Comparison of ENCODE assay signal across 8 cellular contexts in the genomic region with DNA sequence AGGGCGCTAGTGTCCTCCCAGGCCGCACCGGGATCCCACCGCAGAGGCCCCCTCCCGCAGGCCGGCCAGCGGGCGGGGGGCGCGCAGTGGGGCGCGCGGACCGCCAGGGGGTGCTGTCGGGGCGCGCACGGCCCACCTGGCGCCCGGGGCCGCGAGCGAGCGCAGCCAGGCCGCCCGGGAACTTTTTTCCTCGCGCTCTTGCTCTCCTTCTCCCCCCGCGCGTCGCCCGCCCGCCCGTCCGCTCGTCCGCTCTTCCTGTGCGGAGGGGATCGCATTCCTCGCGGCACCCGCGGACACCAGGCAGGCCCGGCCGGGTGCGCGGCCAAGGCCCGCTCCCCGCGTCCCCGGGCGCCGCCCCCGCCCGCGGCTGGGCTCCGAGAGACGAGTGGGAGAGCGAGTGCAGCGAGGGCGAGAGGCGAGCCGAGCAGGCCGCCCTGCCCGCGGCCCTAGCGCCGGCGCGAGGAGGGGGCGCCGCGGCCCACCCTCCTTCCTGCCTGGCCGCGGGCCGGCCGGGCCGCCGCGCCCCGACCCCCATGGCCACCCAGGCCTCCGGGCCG. TPM values are rescaled to one million over a fixed set of nuclear protein-coding genes. Genes with fewer than 3 reads are reported as not detected.
DNase-seq lines count a peak whose midpoint lies in the region; FAIRE-seq and TF ChIP-seq lines count a peak whose summit lies in the region.

A gene with protein sequence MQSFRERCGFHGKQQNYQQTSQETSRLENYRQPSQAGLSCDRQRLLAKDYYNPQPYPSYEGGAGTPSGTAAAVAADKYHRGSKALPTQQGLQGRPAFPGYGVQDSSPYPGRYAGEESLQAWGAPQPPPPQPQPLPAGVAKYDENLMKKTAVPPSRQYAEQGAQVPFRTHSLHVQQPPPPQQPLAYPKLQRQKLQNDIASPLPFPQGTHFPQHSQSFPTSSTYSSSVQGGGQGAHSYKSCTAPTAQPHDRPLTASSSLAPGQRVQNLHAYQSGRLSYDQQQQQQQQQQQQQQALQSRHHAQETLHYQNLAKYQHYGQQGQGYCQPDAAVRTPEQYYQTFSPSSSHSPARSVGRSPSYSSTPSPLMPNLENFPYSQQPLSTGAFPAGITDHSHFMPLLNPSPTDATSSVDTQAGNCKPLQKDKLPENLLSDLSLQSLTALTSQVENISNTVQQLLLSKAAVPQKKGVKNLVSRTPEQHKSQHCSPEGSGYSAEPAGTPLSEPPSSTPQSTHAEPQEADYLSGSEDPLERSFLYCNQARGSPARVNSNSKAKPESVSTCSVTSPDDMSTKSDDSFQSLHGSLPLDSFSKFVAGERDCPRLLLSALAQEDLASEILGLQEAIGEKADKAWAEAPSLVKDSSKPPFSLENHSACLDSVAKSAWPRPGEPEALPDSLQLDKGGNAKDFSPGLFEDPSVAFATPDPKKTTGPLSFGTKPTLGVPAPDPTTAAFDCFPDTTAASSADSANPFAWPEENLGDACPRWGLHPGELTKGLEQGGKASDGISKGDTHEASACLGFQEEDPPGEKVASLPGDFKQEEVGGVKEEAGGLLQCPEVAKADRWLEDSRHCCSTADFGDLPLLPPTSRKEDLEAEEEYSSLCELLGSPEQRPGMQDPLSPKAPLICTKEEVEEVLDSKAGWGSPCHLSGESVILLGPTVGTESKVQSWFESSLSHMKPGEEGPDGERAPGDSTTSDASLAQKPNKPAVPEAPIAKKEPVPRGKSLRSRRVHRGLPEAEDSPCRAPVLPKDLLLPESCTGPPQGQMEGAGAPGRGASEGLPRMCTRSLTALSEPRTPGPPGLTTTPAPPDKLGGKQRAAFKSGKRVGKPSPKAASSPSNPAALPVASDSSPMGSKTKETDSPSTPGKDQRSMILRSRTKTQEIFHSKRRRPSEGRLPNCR (N-terminal part only) (plus strand): TSS at position 272 of the 557 bp plus-strand sequence. CDS start 111,491 bp downstream, outside the sequence.

- peak; percentile 90 for TF ChIP-seq CTCF in left ventricle myocardium inferior (IDR thresholded peaks at IDR 0.05; ENCODE audit: borderline replicate concordance)

- H3K36me3 ChIP-seq in HAP-1 (replicated peaks) = peaks cover 6% of the 10 kb centered on the region
- no peaks in the 10 kb centered on the region for H3K36me3 ChIP-seq in left ventricle myocardium inferior

- H3K4me1 Mint-ChIP-seq in T-helper 1 cell treated with Interleukin-12 subunit alpha and Interleukin-12 subunit beta and Interleukin-4 antibody, amounts not matched to agents 30 μg/mL and 1 μg/mL, for 36 hours (ENCODE audit: low read depth) = peaks cover 23% of the 10 kb centered on the region

- intact Hi-C loops in left ventricle myocardium inferior (cut with micrococcal nuclease) (no loop called here), posterior vena cava (cut with DNase I) (loop anchor here (2.0 to 10.0 kb wide), 6 partner anchors 41 to 354 kb away; partner anchors contain the start of genes ATPAF2 (in 1 of the 2) and GID4 (in 1 of the 2))

- H3K36me3 Mint-ChIP-seq in T-helper 1 cell treated with Interleukin-12 subunit alpha and Interleukin-12 subunit beta and Interleukin-4 antibody, amounts not matched to agents 30 μg/mL and 1 μg/mL, for 36 hours (ENCODE audit: low read depth) = peaks cover 3% of the 10 kb centered on the region

- no peaks in the 10 kb centered on the region for H3K9me3 Mint-ChIP-seq in T-helper 1 cell treated with Interleukin-12 subunit alpha and Interleukin-12 subunit beta and Interleukin-4 antibody, amounts not matched to agents 30 μg/mL and 1 μg/mL, for 36 hours

- in situ Hi-C loops in HAP-1 (cut with MboI; ENCODE audit: low sequenced_read_pairs) = no loop called here

- H3K27ac Mint-ChIP-seq in T-helper 1 cell treated with Interleukin-12 subunit alpha and Interleukin-12 subunit beta and Interleukin-4 antibody, amounts not matched to agents 30 μg/mL and 1 μg/mL, for 36 hours = peak within 1 kb of the TSS; percentile 71

- FAIRE-seq in urothelium cell line (lab: Jason Lieb, UNC) = no peak

- no peaks in the 10 kb centered on the region for H3K9me3 ChIP-seq in HAP-1
- H3K9me3 ChIP-seq in left ventricle myocardium inferior (replicated peaks) = no peaks in the 10 kb centered on the region

- H3K27ac ChIP-seq in left ventricle myocardium inferior (replicated peaks) = peak within 1 kb of the TSS; percentile 92

- H3K4me1 ChIP-seq in HAP-1 (peaks cover 29% of the 10 kb centered on the region), left ventricle myocardium inferior (peaks cover 56% of the 10 kb centered on the region)

- no peaks in the 10 kb centered on the region for H3K27me3 ChIP-seq in HAP-1 (ENCODE audit: low read depth)
- H3K27me3 ChIP-seq in left ventricle myocardium inferior (ENCODE audit: low read depth) = no peaks in the 10 kb centered on the region

- peak within 1 kb of the TSS; percentile 83 for H3K4me3 ChIP-seq in HAP-1
- peak within 1 kb of the TSS; percentile 79 for H3K4me3 ChIP-seq in left ventricle myocardium inferior

- peak within 1 kb of the TSS; percentile 88 for H3K4me3 Mint-ChIP-seq in T-helper 1 cell treated with Interleukin-12 subunit alpha and Interleukin-12 subunit beta and Interleukin-4 antibody, amounts not matched to agents 30 μg/mL and 1 μg/mL, for 36 hours

- DNase-seq in GF-D8 (lab: John Stamatoyannopoulos, UW) (peak; percentile 46), HAP-1 (ENCODE audit: low spot score in 2 of 2) (peak; percentile 69 to 84), NCI-H1105 (lab: John Stamatoyannopoulos, UW) (peak; percentile 73), amniotic stem cell (lab: John Stamatoyannopoulos, UW) (peak; percentile 71), left ventricle myocardium inferior (peak; percentile 81), posterior vena cava (ENCODE audit: low spot score) (peak; percentile 91), urothelium cell line (ENCODE audit: low spot score) (peak; percentile 87)

- H3K27me3 Mint-ChIP-seq in T-helper 1 cell treated with Interleukin-12 subunit alpha and Interleukin-12 subunit beta and Interleukin-4 antibody, amounts not matched to agents 30 μg/mL and 1 μg/mL, for 36 hours (ENCODE audit: low read depth) = peaks cover 16% of the 10 kb centered on the region

RNA-seq across cellular contexts. Expression of the gene that starts here (rescaled TPM):
- total RNA-seq in left ventricle myocardium inferior = 22.5 TPM
- total RNA-seq in posterior vena cava = 10 to 100 TPM; 25.6 to 36.5 TPM

Comparison
In these comparisons a context has a peak if more than half of its experiments do, and no peak if none do; other contexts are left out.
1. Peak in every context shown above with its lines: DNase-seq, H3K4me3 ChIP-seq and H3K27ac ChIP-seq.